Comparison of ENCODE assay signal across 17 cellular contexts in genomic region chr10:48683424-48683823, GRCh38. TPM values are rescaled to one million over a fixed set of nuclear protein-coding genes. Genes with fewer than 3 reads are reported as not detected.
"Had no signal": no experiment of that assay in that cellular context is flagged by ENCODE, and none has a peak within 500 bp of the region (broad histone marks: within the 10 kb centered on the region; RNA-seq: fewer than 3 reads in every experiment).

No MANE protein-coding gene starts in this region.

- H3K36me3 Mint-ChIP-seq: activated naive CD4-positive, alpha-beta T cell treated with anti-CD3 and anti-CD28 coated beads, Interleukin-2, amount 50 U/mL, for 72 hours; natural killer cell had no signal

- H3K36me3 ChIP-seq: adrenal gland, esophagus squamous epithelium, thyroid gland had no signal

- H3K4me1 ChIP-seq: adrenal gland, thyroid gland had no signal

- H3K9me3 Mint-ChIP-seq: activated naive CD4-positive, alpha-beta T cell treated with anti-CD3 and anti-CD28 coated beads, Interleukin-2, amount 50 U/mL, for 72 hours; natural killer cell had no signal

- H3K4me3 Mint-ChIP-seq: natural killer cell had no signal

- H3K4me3 ChIP-seq: adrenal gland, esophagus squamous epithelium, smooth muscle cell, thyroid gland had no signal

- H3K9me3 ChIP-seq: adrenal gland, esophagus squamous epithelium, thyroid gland had no signal

- H3K27me3 ChIP-seq: adrenal gland, esophagus squamous epithelium, thyroid gland had no signal

- H3K27ac ChIP-seq: adrenal gland, thyroid gland, VCaP had no signal

- H3K27ac Mint-ChIP-seq: activated naive CD4-positive, alpha-beta T cell treated with anti-CD3 and anti-CD28 coated beads, Interleukin-2, amount 50 U/mL, for 72 hours; natural killer cell had no signal

- ATAC-seq: activated naive CD4-positive, alpha-beta T cell treated with anti-CD3 and anti-CD28 coated beads, Interleukin-2, amount 50 U/mL, for 72 hours; natural killer cell; sciatic nerve had no signal

- DNase-seq: activated CD4-positive, alpha-beta T cell treated with anti-CD3 and anti-CD28 coated beads for 1 hour; activated CD4-positive, alpha-beta T cell treated with anti-CD3 and anti-CD28 coated beads, Interleukin-2, amount 50 U/mL, for 48 hours; activated gamma-delta T cell treated with Interleukin-2 at 50 U/mL for 16 hours; adrenal gland; cerebellar nuclear complex; effector memory CD4-positive, alpha-beta T cell; esophagus squamous epithelium; mesendoderm; natural killer cell; stimulated activated CD4-positive, alpha-beta T cell treated with anti-CD3 and anti-CD28 coated beads, Interleukin-4, amount 100 ng/mL, for 24 hours; stimulated activated naive CD4-positive, alpha-beta T cell; T-helper 2 cell had no signal

- H3K4me2 ChIP-seq: smooth muscle cell had no signal

RNA-seq across cellular contexts. Expression of gene WDFY4, which starts 1.2 kb away (rescaled TPM):
- total RNA-seq: smooth muscle cell had no signal
- polyA plus RNA-seq: smooth muscle cell had no signal
